Comparison of ENCODE assay signal across 1 cellular context in the genomic region with DNA sequence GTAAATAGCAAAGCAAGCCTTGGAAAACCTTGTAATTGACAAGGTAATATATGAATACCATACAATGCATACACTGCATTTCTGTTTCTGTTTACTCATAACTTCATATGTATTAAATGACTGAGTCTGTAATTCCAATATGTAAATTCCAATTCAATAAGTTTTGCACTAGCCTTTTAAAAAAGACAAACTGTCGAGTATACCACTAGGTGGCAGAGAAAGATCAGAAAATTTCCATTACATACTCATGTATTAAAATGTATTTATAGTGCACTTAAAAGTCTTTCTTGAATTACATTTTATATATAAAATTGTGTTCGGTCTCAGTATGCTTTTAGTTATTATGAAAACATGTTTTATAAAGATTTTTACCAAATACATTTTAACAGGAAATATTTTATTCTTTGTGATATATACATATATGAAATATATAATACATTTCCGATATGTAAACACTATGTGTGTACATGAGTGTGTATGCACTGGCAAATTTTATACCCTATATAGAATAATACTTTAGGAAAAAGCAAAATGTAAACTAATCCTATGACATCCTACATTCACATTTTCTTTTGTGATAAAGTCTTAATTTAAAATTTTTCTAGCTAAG.
TF ChIP-seq lines count a peak whose summit lies in the region.

No MANE protein-coding gene starts in this region.

TF ChIP-seq in WTC11, 78 proteins besides CTCF, POLR2A, EP300 and RAD21 (continued from another document):
- TF ChIP-seq PREB (CRISPR knock-in tag; IDR thresholded peaks at IDR 0.05; ENCODE audit: borderline replicate concordance) (no peak), MXD4 (CRISPR knock-in tag; IDR thresholded peaks at IDR 0.05; ENCODE audit: borderline replicate concordance) (no peak), ZNF532 (CRISPR knock-in tag; IDR thresholded peaks at IDR 0.05; ENCODE audit: borderline replicate concordance) (no peak), E2F5 (CRISPR knock-in tag; IDR thresholded peaks at IDR 0.05) (no peak), NFATC4 (CRISPR knock-in tag; IDR thresholded peaks at IDR 0.05) (no peak), IRF1 (CRISPR knock-in tag; IDR thresholded peaks at IDR 0.05) (no peak), MAX (CRISPR knock-in tag; IDR thresholded peaks at IDR 0.05) (no peak), OVOL2 (CRISPR knock-in tag; IDR thresholded peaks at IDR 0.05; ENCODE audit: borderline replicate concordance) (no peak), SOX15 (CRISPR knock-in tag; IDR thresholded peaks at IDR 0.05) (no peak), ZNF425 (CRISPR knock-in tag; conservative IDR thresholded peaks at IDR 0.05) (no peak), GTF2I (CRISPR knock-in tag; conservative IDR thresholded peaks at IDR 0.05) (no peak), TEAD1 (CRISPR knock-in tag; IDR thresholded peaks at IDR 0.05) (no peak), ESRRA (CRISPR knock-in tag; IDR thresholded peaks at IDR 0.05; ENCODE audit: borderline replicate concordance) (no peak)
- TF ChIP-seq, protein P1, sequence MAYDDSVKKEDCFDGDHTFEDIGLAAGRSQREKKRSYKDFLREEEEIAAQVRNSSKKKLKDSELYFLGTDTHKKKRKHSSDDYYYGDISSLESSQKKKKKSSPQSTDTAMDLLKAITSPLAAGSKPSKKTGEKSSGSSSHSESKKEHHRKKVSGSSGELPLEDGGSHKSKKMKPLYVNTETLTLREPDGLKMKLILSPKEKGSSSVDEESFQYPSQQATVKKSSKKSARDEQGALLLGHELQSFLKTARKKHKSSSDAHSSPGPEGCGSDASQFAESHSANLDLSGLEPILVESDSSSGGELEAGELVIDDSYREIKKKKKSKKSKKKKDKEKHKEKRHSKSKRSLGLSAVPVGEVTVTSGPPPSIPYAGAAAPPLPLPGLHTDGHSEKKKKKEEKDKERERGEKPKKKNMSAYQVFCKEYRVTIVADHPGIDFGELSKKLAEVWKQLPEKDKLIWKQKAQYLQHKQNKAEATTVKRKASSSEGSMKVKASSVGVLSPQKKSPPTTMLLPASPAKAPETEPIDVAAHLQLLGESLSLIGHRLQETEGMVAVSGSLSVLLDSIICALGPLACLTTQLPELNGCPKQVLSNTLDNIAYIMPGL (CRISPR knock-in tag; IDR thresholded peaks at IDR 0.05): no peak
